ENCODE assay signal across 8 cellular contexts in genomic region chr1:86914635-86914997, GRCh38. TPM values are rescaled to one million over a fixed set of nuclear protein-coding genes. Genes with fewer than 3 reads are reported as not detected.
DNase-seq lines count a peak whose midpoint lies in the region; ATAC-seq, FAIRE-seq and TF ChIP-seq lines count a peak whose summit lies in the region.

TSS of gene HS2ST1 (plus strand) at chr1:86914635.

- H3K27ac ChIP-seq in PC-3 (ENCODE audit: low read length), result peak within 1 kb of the TSS; percentile 68
- peak within 1 kb of the TSS; percentile 96 for H3K27ac ChIP-seq in fibroblast of lung (ENCODE audit: insufficient read depth, low read length)
- H3K27ac ChIP-seq in pancreas, result peak within 1 kb of the TSS; percentile 83 to 97 (median 89)

- H3K36me3 ChIP-seq in PC-3 (ENCODE audit: low read depth, low read length) (peaks cover 4% of the 10 kb centered on the region; the same call in 1 of the 2 replicates), fibroblast of lung (ENCODE audit: control insufficient read depth, insufficient read depth, low read length) (no peaks in the 10 kb centered on the region), pancreas (no peaks in the 10 kb centered on the region)

- POLR2A ChIA-PET in PC-3 (lab: Charles Lee; ENCODE audit: unreplicated experiment), result interaction anchor here (0.8 kb wide), 1 partner anchor 57 kb away, joined by 4 read pairs; no protein-coding TSS in a partner anchor

- peak within 1 kb of the TSS; percentile 96 for H3K4me2 ChIP-seq in PC-3 (ENCODE audit: low read length)
- H3K4me2 ChIP-seq in fibroblast of lung (ENCODE audit: extremely low read depth, insufficient read depth, low read length), result peak within 1 kb of the TSS; percentile 94

- 0 to 1% methylated on average over 5 to 41 of the region's 41 CpGs for WGBS in pancreas, 2 donors

- no peaks in the 10 kb centered on the region for H3K27me3 ChIP-seq in PC-3 (ENCODE audit: low read length)
- H3K27me3 ChIP-seq in fibroblast of lung (ENCODE audit: control insufficient read depth, insufficient read depth, low read length), result no peaks in the 10 kb centered on the region
- no peaks in the 10 kb centered on the region for H3K27me3 ChIP-seq in pancreas

- no peaks in the 10 kb centered on the region for H3F3A ChIP-seq in PC-3 (ENCODE audit: low read length, unreplicated experiment)

- FAIRE-seq in pancreas (lab: Jason Lieb, UNC), result no peak

- H2AFZ ChIP-seq in PC-3 (ENCODE audit: low read length) (peak within 1 kb of the TSS; percentile 98), fibroblast of lung (ENCODE audit: low read length) (peak within 1 kb of the TSS; percentile 96)

- peaks cover 81% of the 10 kb centered on the region for H3K79me2 ChIP-seq in PC-3 (ENCODE audit: low read length)
- H3K79me2 ChIP-seq in fibroblast of lung (ENCODE audit: control insufficient read depth, insufficient read depth, low read length), result peaks cover 70% of the 10 kb centered on the region

- no peaks in the 10 kb centered on the region for H3K9me3 ChIP-seq in PC-3 (ENCODE audit: low read length)
- no peaks in the 10 kb centered on the region for H3K9me3 ChIP-seq in fibroblast of lung (ENCODE audit: control insufficient read depth, insufficient read depth, low read depth, low read length)
- no peaks in the 10 kb centered on the region for H3K9me3 ChIP-seq in pancreas

- intact Hi-C loops in PC-3 (cut with micrococcal nuclease) (loop anchor here (2.0 to 10.0 kb wide), 4 partner anchors 42 to 210 kb away; partner anchors contain the start of gene SH3GLB1), pancreas (cut with DNase I) (no loop called here)

- peaks cover 23% of the 10 kb centered on the region for H4K20me1 ChIP-seq in PC-3 (ENCODE audit: low read length)
- H4K20me1 ChIP-seq in fibroblast of lung (ENCODE audit: control insufficient read depth, extremely low read depth, insufficient read depth, low read length), result peaks cover 1% of the 10 kb centered on the region

- BruUV-seq in PC-3 (replicated peaks; lab: Mats Ljungman, UMichigan), result TSS peak; percentile 47

- ATAC-seq in PC-3, result peak; percentile 25; the same call in 1 of the 2 replicates
- ATAC-seq in pancreas, result peak; percentile 33 to 53 (median 46)
- no peak for ATAC-seq in HG02852 (IDR thresholded peaks at IDR 0.05; ENCODE audit: unreplicated experiment)
- ATAC-seq in GM19397 (IDR thresholded peaks at IDR 0.05; ENCODE audit: unreplicated experiment), result no peak

- TF ChIP-seq CTCF in PC-3 (conservative IDR thresholded peaks at IDR 0.05; ENCODE audit: low read depth, low read length) (no peak), fibroblast of lung (conservative IDR thresholded peaks at IDR 0.05 in 1 of 2, IDR thresholded peaks at IDR 0.05 in 1 of 2; ENCODE audit: low read depth in 1 of 2, low read length in 2 of 2) (no peak), pancreas (IDR thresholded peaks at IDR 0.05) (no peak)

- H3K9ac ChIP-seq in PC-3 (ENCODE audit: low read length) (peak within 1 kb of the TSS; percentile 94), fibroblast of lung (ENCODE audit: insufficient read depth, low read length) (peak within 1 kb of the TSS; percentile 93)

- H3K4me1 ChIP-seq in PC-3 (ENCODE audit: insufficient read depth, low read length), result peaks cover 20% of the 10 kb centered on the region
- peaks cover 5% of the 10 kb centered on the region for H3K4me1 ChIP-seq in fibroblast of lung (ENCODE audit: control insufficient read depth, extremely low read depth, insufficient read depth, low read length)
- H3K4me1 ChIP-seq in pancreas, result peaks cover 12 to 31% (median 12%) of the 10 kb centered on the region in 3 donors

- CTCF ChIA-PET in PC-3 (lab: Charles Lee), result interaction anchor here (0.6 to 2.3 kb wide), 4 partner anchors 50 to 412 kb away, joined by 3 to 8 read pairs (median 3); partner anchors contain the start of gene SH3GLB1

- DNase-seq in PC-3 (no peak), fibroblast of lung (ENCODE audit: low read depth in 2 of 2) (no peak), pancreas (peak in 1 of 6 donors; percentile 71), 8988T (no peak), SIG-M5 (lab: John Stamatoyannopoulos, UW) (no peak)

- no peaks in the 10 kb centered on the region for H3K9me2 ChIP-seq in PC-3 (replicated peaks; ENCODE audit: low read length)

- peak within 1 kb of the TSS; percentile 99 for H3K4me3 ChIP-seq in GM08714 (ENCODE audit: low read length)
- peak within 1 kb of the TSS; percentile 99 for H3K4me3 ChIP-seq in PC-3 (ENCODE audit: low read length)
- peak within 1 kb of the TSS; percentile 85 to 98 (median 93) for H3K4me3 ChIP-seq in fibroblast of lung (replicated peaks in 1 of 4; ENCODE audit: control extremely low read depth in 1 of 4, insufficient read depth in 1 of 4, low read depth in 3 of 4, low read length in 4 of 4)
- peak within 1 kb of the TSS; percentile 73 to 86 (median 78) for H3K4me3 ChIP-seq in pancreas

RNA-seq across cellular contexts. Expression of gene HS2ST1, which starts in this region (rescaled TPM):
- total RNA-seq in PC-3 (2014; rRNA removed), result 13.8 and 15.3 TPM in 2 replicates
- 22.5 and 24.7 TPM in 2 replicates for total RNA-seq in fibroblast of lung
- polyA plus RNA-seq in fibroblast of lung, result 19.2 and 23.2 TPM in 2 replicates
- polyA plus RNA-seq in fibroblast of lung (2012), result 25.5 and 27.5 TPM in 2 replicates
- polyA minus RNA-seq in fibroblast of lung (ENCODE audit: low replicate concordance), result 1.3 and 1.5 TPM in 2 replicates
- 10 to 100 TPM in 4 of 6 donors, 1 to 10 TPM in 2; 8.7 to 16.1 (median 13.8) TPM for total RNA-seq in pancreas
- 1 to 10 TPM; 2.8 to 6.6 TPM for polyA plus RNA-seq in pancreas

Comparison
In these comparisons a context has a peak if more than half of its experiments do, and no peak if none do; other contexts are left out.
1. ATAC-seq: peak in PC-3 (single experiment) and pancreas (4 of 4); none in HG02852 (single experiment) and GM19397 (single experiment).
2. Peak in every context shown above with its lines, with median percentiles within 50 percentile points of each other: H3K4me3 ChIP-seq and H3K27ac ChIP-seq.